Comparison of ENCODE assay signal across 8 cellular contexts in the genomic region with DNA sequence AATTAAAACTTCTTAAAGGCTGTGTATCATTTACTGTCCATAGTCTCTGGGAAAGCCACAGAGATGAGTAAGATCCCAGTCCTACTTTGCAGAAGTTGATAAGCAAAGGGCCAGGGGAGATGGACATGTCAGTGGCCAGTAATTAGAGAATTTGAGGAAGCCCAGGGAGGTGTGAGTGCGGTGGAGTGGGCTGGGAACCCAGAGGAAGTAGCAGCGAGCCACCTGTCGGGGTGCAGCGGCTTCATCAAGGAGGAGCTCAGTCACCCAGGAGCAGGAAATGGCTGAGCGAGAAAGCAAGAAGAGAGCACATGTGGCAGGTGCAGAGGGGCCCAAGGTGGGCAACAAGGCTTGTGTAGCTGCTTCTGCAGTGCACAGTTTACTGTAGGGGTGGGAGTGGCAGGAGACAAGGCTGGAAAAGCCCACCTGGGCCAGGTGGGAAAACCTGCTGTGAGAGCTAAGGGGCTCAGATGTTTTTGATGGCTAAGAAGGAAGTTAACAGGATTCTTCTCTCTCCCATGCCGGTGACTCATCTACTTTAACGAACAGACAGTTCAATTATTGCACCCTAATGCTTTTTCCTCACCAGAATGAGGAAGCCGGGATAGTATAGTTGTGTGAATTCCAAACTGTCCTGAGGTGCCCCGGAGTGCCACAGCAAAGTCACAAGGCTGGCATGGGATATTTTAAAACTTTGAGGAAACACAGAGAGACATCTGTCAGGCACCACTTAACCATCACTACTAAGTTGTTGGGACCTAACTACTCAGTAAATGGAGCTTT. TPM values are rescaled to one million over a fixed set of nuclear protein-coding genes. Genes with fewer than 3 reads are reported as not detected.
DNase-seq lines count a peak whose midpoint lies in the region; ATAC-seq and TF ChIP-seq lines count a peak whose summit lies in the region.

No MANE protein-coding gene starts in this region.

- no peak overlapping the region for H2AK5ac ChIP-seq in H9 (ENCODE audit: insufficient read length, low read length)

- no peaks in the 10 kb centered on the region for H3K23me2 ChIP-seq in H9 (ENCODE audit: insufficient read length, low read depth, low read length, poor library complexity, severe bottlenecking)

- 0 out of 7 replicates have a peak overlapping the region, but pooled peaks of 1 of the 3 experiments have one; percentile 30 for H3K27ac Mint-ChIP-seq in H9

- no peaks in the 10 kb centered on the region for H3K27me3 ChIP-seq in lung (ENCODE audit: control insufficient read depth, insufficient read depth)
- no peaks in the 10 kb centered on the region for H3K27me3 ChIP-seq in H7 (ENCODE audit: control insufficient read depth, insufficient read depth, low read length)
- H3K27me3 ChIP-seq in H9 (ENCODE audit: insufficient read depth, low read length): no peaks in the 10 kb centered on the region

- peaks cover 3 to 10% (median 8%) of the 10 kb centered on the region in 3 experiments; a peak in 4 of 7 replicates for H3K36me3 Mint-ChIP-seq in H9 (ENCODE audit: insufficient read depth in 1 of 3, low read depth in 3 of 3)

- no peak overlapping the region for H3K4ac ChIP-seq in H9 (ENCODE audit: low read depth, low read length)

- H4K20me1 ChIP-seq in H9 (ENCODE audit: control insufficient read depth, insufficient read depth, insufficient read length): no peaks in the 10 kb centered on the region

- no peak overlapping the region for H2BK12ac ChIP-seq in H9 (ENCODE audit: insufficient read length, low read depth, low read length)

- H3K27me3 Mint-ChIP-seq in H9 (ENCODE audit: low read depth): no peaks in the 10 kb centered on the region

- ATAC-seq in HG03457 (IDR thresholded peaks at IDR 0.05; ENCODE audit: unreplicated experiment): peak; percentile 45
- ATAC-seq in lung (ENCODE audit: insufficient read depth, low FRiP score): no peak

- no peak overlapping the region for H3K9ac ChIP-seq in H9 (ENCODE audit: extremely low read depth, insufficient read length, low read length)

- DNase-seq in activated T-cell treated with anti-CD3 and anti-CD28 coated beads, Interleukin-2, amount 50 U/mL, for 1 hour: peak; percentile 51
- DNase-seq in activated T-cell treated with anti-CD3 and anti-CD28 coated beads for 4 hours (no peak), lung (ENCODE audit: low spot score) (no peak), NCI-H2171 treated with DMSO at 0.1 percent for 48 hours (lab: John Stamatoyannopoulos, UW) (no peak), H7 (no peak), H9 (no peak)
- peak; percentile 27 for DNase-seq in activated CD4-positive, alpha-beta T cell treated with anti-CD3 and anti-CD28 coated beads, Interleukin-2, amount 50 U/mL, for 4 hours

- no peak overlapping the region for H3K14ac ChIP-seq in H9 (ENCODE audit: insufficient read depth, low read length)

- no peak overlapping the region for H3K56ac ChIP-seq in H9 (ENCODE audit: insufficient read length, low read depth, low read length)

- H2AFZ ChIP-seq in H9 (ENCODE audit: low read length): no peak overlapping the region

- no peak overlapping the region for H4K91ac ChIP-seq in H9 (ENCODE audit: insufficient read length, low read depth, low read length)

- H3K79me1 ChIP-seq in H9 (ENCODE audit: insufficient read depth, low read depth, low read length, poor library complexity, severe bottlenecking): peaks cover 5% of the 10 kb centered on the region

- no peak overlapping the region for H4K8ac ChIP-seq in H9 (replicated peaks; ENCODE audit: insufficient read length, low read depth, low read length)

- no peak overlapping the region for H2BK20ac ChIP-seq in H9 (ENCODE audit: low read depth, low read length, poor library complexity, severe bottlenecking)

- H3K79me2 ChIP-seq in H9 (ENCODE audit: insufficient read depth, low read length): peaks cover 5% of the 10 kb centered on the region; the same call in 1 of the 2 replicates

- H2BK15ac ChIP-seq in H9 (ENCODE audit: low read depth, low read length): no peak overlapping the region

- H3K36me3 ChIP-seq in lung (ENCODE audit: control insufficient read depth in 2 of 2, insufficient read depth in 2 of 2, low read length in 2 of 2) (no peaks in the 10 kb centered on the region), H7 (replicated peaks; ENCODE audit: control insufficient read depth, insufficient read depth, low read length) (no peaks in the 10 kb centered on the region)

- H3K4me1 ChIP-seq in lung (ENCODE audit: control insufficient read depth in 2 of 2, insufficient read depth in 2 of 2, low read length in 2 of 2) (peaks cover 6 to 47% of the 10 kb centered on the region in 2 donors), H9 (ENCODE audit: insufficient read depth, low read length) (peaks cover 11% of the 10 kb centered on the region; the same call in 1 of the 2 replicates)

- 0 out of 5 replicates have a peak overlapping the region, but pooled peaks of 1 of the 2 experiments have one; percentile 2 for H3K4me3 Mint-ChIP-seq in H9

- no peak overlapping the region for H3T11ph ChIP-seq in H9 (ENCODE audit: low read length)

- H3K4me3 ChIP-seq in lung (no peak overlapping the region), H7 (ENCODE audit: insufficient read depth, low read depth, low read length) (no peak overlapping the region)

- no peak overlapping the region for H3K4me2 ChIP-seq in H9 (ENCODE audit: insufficient read depth, insufficient read length, low read length)

- no peak overlapping the region for H4K5ac ChIP-seq in H9 (ENCODE audit: insufficient read length, low read depth, low read length)

- H3K23ac ChIP-seq in H9 (ENCODE audit: insufficient read length, low read depth, low read length): no peak overlapping the region

- no peaks in the 10 kb centered on the region for H3K9me3 ChIP-seq in lung (ENCODE audit: control insufficient read depth in 2 of 2, insufficient read depth in 1 of 2, low read length in 1 of 2)
- H3K9me3 ChIP-seq in H9 (ENCODE audit: control insufficient read depth, low read depth, low read length): no peaks in the 10 kb centered on the region

- no peak overlapping the region for H3K18ac ChIP-seq in H9 (ENCODE audit: insufficient read length, low read depth, low read length)

- H3K27ac ChIP-seq in lung (ENCODE audit: low read depth in 1 of 2, low read length in 1 of 2) (peak overlapping the region; percentile 4 to 67), H9 (ENCODE audit: insufficient read length, low read depth, low read length) (no peak overlapping the region)

- TF ChIP-seq CTCF in lung (IDR thresholded peaks at IDR 0.05; ENCODE audit: control extremely low read depth, extremely low read depth): no peak
- TF ChIP-seq CTCF in H9 (conservative IDR thresholded peaks at IDR 0.05): no peak

- peaks cover 4 to 5% of the 10 kb centered on the region in 2 experiments; a peak in 3 of 5 replicates for H3K9me3 Mint-ChIP-seq in H9

- H2BK5ac ChIP-seq in H9 (ENCODE audit: insufficient read length, low read length): no peak overlapping the region

- peaks cover 34 to 39% of the 10 kb centered on the region in 2 experiments for H3K4me1 Mint-ChIP-seq in H9

- no peak overlapping the region for H2BK120ac ChIP-seq in H9 (ENCODE audit: low read depth, low read length, poor library complexity, severe bottlenecking)

- 40 to 64% methylated on average over 9 of the region's 9 CpGs for WGBS in lung, 2 donors
- WGBS in H9 (ENCODE audit: extremely low coverage, insufficient read length, low lambda C conversion rate): no CpG with 5 or more reads among the region's 9 CpGs

RNA-seq across cellular contexts. Expression of a gene that starts 34.8 kb away (rescaled TPM):
- total RNA-seq in lung (10 to 100 TPM; 48.0 to 53.7 TPM), H9 (2021) (25.7 and 31.6 TPM in 2 replicates)
- polyA plus RNA-seq in lung: 10 to 100 TPM in 1 of 2 donors, 1 to 10 TPM in 1; 3.6 to 14.6 TPM
- total RNA-seq in H7 (2014; rRNA removed; shearing (Covaris generic)): 25.4 and 26.6 TPM in 2 replicates

Comparison
In these comparisons a context has a peak if more than half of its experiments do, and no peak if none do; other contexts are left out.
1. DNase-seq: peak in activated T-cell treated with anti-CD3 and anti-CD28 coated beads, Interleukin-2, amount 50 U/mL, for 1 hour (single experiment) and activated CD4-positive, alpha-beta T cell treated with anti-CD3 and anti-CD28 coated beads, Interleukin-2, amount 50 U/mL, for 4 hours (2 of 2); none in activated T-cell treated with anti-CD3 and anti-CD28 coated beads for 4 hours (single experiment), lung (single experiment), NCI-H2171 treated with DMSO at 0.1 percent for 48 hours (single experiment), H7 (single experiment) and H9 (single experiment).